Comparison of ENCODE assay signal across 21 cellular contexts in genomic region chr10:27601519-27601918, GRCh38.
"Had no signal": no experiment of that assay in that cellular context is flagged by ENCODE, and none has a peak within 500 bp of the region (broad histone marks: within the 10 kb centered on the region; RNA-seq: fewer than 3 reads in every experiment).

No MANE protein-coding gene starts in this region.

- H3K9me3 ChIP-seq: ascending aorta, thoracic aorta, upper lobe of right lung had no signal

- H3K4me1 ChIP-seq: ascending aorta, upper lobe of right lung had no signal

- H3K4me2 ChIP-seq: smooth muscle cell had no signal

- H3K4me3 ChIP-seq: ascending aorta, SK-N-MC, smooth muscle cell, thoracic aorta, upper lobe of right lung had no signal

- H3K36me3 ChIP-seq: ascending aorta, thoracic aorta, upper lobe of right lung had no signal

- H3K27me3 ChIP-seq: ascending aorta, upper lobe of right lung had no signal

- DNase-seq: activated B cell treated with CpG ODN at 0.5 μM for 24 hours; activated CD4-positive, alpha-beta T cell treated with anti-CD3 and anti-CD28 coated beads, Interleukin-2, amount 10 ng/mL, durations not matched to agents 7 days and 5 days; activated CD8-positive, alpha-beta T cell treated with anti-CD3 and anti-CD28 coated beads, Interleukin-2, amount 10 ng/mL, durations not matched to agents 7 days and 5 days; activated naive CD4-positive, alpha-beta T cell treated with anti-CD3 and anti-CD28 coated beads for 36 hours; activated T-cell treated with anti-CD3 and anti-CD28 coated beads, Interleukin-2, amount 50 U/mL, for 24 hours; cerebellar nuclear complex; effector CD4-positive, alpha-beta T cell; immature natural killer cell; kidney glomerular epithelial cell; mammary epithelial cell; occipital lobe; right cardiac atrium; stimulated activated CD4-positive, alpha-beta T cell treated with anti-CD3 and anti-CD28 coated beads, Interleukin-4, amount 100 ng/mL, for 24 hours; T-helper 1 cell; T-helper 9 cell; upper lobe of right lung had no signal

- H3K27ac ChIP-seq: ascending aorta, SK-N-MC, thoracic aorta, upper lobe of right lung had no signal

- ATAC-seq: activated CD8-positive, alpha-beta T cell treated with anti-CD3 and anti-CD28 coated beads, Interleukin-2, amount 10 ng/mL, durations not matched to agents 7 days and 5 days; stimulated activated effector memory CD8-positive, alpha-beta T cell treated with anti-CD3 and anti-CD28 coated beads, Interleukin-12 subunit alpha, Interleukin-12 subunit beta, amount 100 ng/mL, for 72 hours had no signal
